ENCODE assay signal across 8 cellular contexts in the genomic region with DNA sequence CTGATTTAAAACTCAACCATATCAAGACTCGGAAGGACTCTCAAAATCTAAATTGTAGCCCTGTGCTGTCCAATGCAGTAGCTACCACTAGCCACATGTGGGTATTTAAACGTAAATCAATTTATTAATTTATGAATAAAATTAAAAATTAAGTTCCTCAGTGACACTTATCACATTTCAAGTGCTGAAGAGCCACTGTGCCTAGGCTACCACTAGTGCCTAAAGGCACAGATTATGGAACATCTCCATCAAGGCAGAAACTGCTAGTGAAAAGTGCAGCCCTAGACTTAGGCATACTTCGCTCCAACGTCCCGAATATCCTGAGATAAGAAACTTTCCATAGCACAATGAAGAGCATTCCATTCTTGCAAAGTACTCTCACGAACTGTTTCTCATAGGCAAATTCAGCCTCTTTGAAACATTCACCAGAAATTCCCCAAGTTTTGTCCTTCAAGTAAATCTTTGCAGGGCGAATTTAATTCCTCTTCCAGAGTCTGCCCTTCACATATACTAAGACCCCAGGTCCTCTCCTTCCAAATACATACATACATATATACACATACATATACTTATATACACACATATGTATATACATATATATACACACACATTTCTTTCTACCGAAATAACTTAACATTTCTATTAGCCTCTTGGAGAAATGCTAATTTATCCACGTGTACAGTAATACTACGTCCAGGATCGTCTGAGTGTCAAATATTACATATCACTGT. TPM values are rescaled to one million over a fixed set of nuclear protein-coding genes. Genes with fewer than 3 reads are reported as not detected.
DNase-seq lines count a peak whose midpoint lies in the region; ATAC-seq and TF ChIP-seq lines count a peak whose summit lies in the region.

No MANE protein-coding gene starts in this region.

- H3K9me3 ChIP-seq in mammary epithelial cell (replicated peaks; ENCODE audit: insufficient read depth, low read length) (no peaks in the 10 kb centered on the region), aorta (ENCODE audit: control insufficient read depth, low read length) (no peaks in the 10 kb centered on the region)

- 39% methylated on average over 11 of the region's 11 CpGs for WGBS in mammary epithelial cell (ENCODE audit: low coverage, missing lambda C conversion rate)
- 11 to 12% methylated on average over 11 of the region's 11 CpGs for WGBS in aorta, 2 donors

- peaks cover 4% of the 10 kb centered on the region for H3K79me2 ChIP-seq in mammary epithelial cell (ENCODE audit: insufficient read depth, low read length)

- peaks cover 15% of the 10 kb centered on the region for H3K4me1 ChIP-seq in mammary epithelial cell (ENCODE audit: insufficient read depth, low read length)
- no peaks in the 10 kb centered on the region for H3K4me1 ChIP-seq in aorta (ENCODE audit: control insufficient read depth in 1 of 2, insufficient read depth in 2 of 2, low read length in 2 of 2)

- peak overlapping the region; percentile 72 to 83 (median 79) for H3K4me3 ChIP-seq in mammary epithelial cell (replicated peaks in 1 of 3; ENCODE audit: insufficient read depth in 1 of 3, low read depth in 2 of 3, low read length in 3 of 3)
- peak overlapping the region; percentile 67 to 94 for H3K4me3 ChIP-seq in aorta (ENCODE audit: low read length in 2 of 2)

- in situ Hi-C loops in mammary epithelial cell (cut with MboI; ENCODE audit: low sequenced_read_pairs in 2 of 2) = no loop called here

- H3K27me3 Mint-ChIP-seq in stimulated activated naive CD8-positive, alpha-beta T cell treated with anti-CD3 and anti-CD28 coated beads, Interleukin-15, Interleukin-2, amounts not matched to agents 100 ng/mL and 50 ng/mL, for 24 hours = no peaks in the 10 kb centered on the region
- H3K27me3 Mint-ChIP-seq in memory B cell = no peaks in the 10 kb centered on the region

- H3K27ac ChIP-seq in mammary epithelial cell (ENCODE audit: insufficient read depth, low read depth, low read length) (peak overlapping the region; percentile 81), aorta (ENCODE audit: low read depth in 1 of 2, low read length in 2 of 2) (no peak overlapping the region)

- no peaks in the 10 kb centered on the region for H3K36me3 Mint-ChIP-seq in stimulated activated naive CD8-positive, alpha-beta T cell treated with anti-CD3 and anti-CD28 coated beads, Interleukin-15, Interleukin-2, amounts not matched to agents 100 ng/mL and 50 ng/mL, for 24 hours (ENCODE audit: low read depth)
- H3K36me3 Mint-ChIP-seq in memory B cell = no peaks in the 10 kb centered on the region

- no peaks in the 10 kb centered on the region for H3K9me3 Mint-ChIP-seq in stimulated activated naive CD8-positive, alpha-beta T cell treated with anti-CD3 and anti-CD28 coated beads, Interleukin-15, Interleukin-2, amounts not matched to agents 100 ng/mL and 50 ng/mL, for 24 hours
- no peaks in the 10 kb centered on the region for H3K9me3 Mint-ChIP-seq in memory B cell

- no TSS peak for BruUV-seq in mammary epithelial cell (replicated peaks; lab: Mats Ljungman, UMichigan)

- no peaks in the 10 kb centered on the region for H3K36me3 ChIP-seq in mammary epithelial cell (ENCODE audit: insufficient read depth, low read length)
- H3K36me3 ChIP-seq in aorta (ENCODE audit: control insufficient read depth in 1 of 2, insufficient read depth in 2 of 2, low read length in 1 of 2) = no peaks in the 10 kb centered on the region

- H3K4me2 ChIP-seq in mammary epithelial cell (ENCODE audit: insufficient read depth, low read depth, low read length) = peak overlapping the region; percentile 94

- peaks cover 45% of the 10 kb centered on the region for H3K4me1 Mint-ChIP-seq in stimulated activated naive CD8-positive, alpha-beta T cell treated with anti-CD3 and anti-CD28 coated beads, Interleukin-15, Interleukin-2, amounts not matched to agents 100 ng/mL and 50 ng/mL, for 24 hours (ENCODE audit: low read depth)
- peaks cover 12% of the 10 kb centered on the region for H3K4me1 Mint-ChIP-seq in memory B cell

- H2AFZ ChIP-seq in mammary epithelial cell (ENCODE audit: low read depth, low read length) = peak overlapping the region; percentile 100

- intact Hi-C loops in mammary epithelial cell (cut with micrococcal nuclease) = loop anchor here (1.0 to 5.0 kb wide), 3 partner anchors 241 to 721 kb away; no protein-coding TSS in a partner anchor
- intact Hi-C loops in aorta (cut with DNase I) = no loop called here

- dilution Hi-C loops in mammary epithelial cell (cut with HindIII; ENCODE audit: low sequenced_read_pairs) = no loop called here

- CTCF ChIA-PET in mammary epithelial cell (lab: Charles Lee; ENCODE audit: low non-redundant PET) = no interaction called here

- peak overlapping the region; percentile 99 for H3K27ac Mint-ChIP-seq in stimulated activated naive CD8-positive, alpha-beta T cell treated with anti-CD3 and anti-CD28 coated beads, Interleukin-15, Interleukin-2, amounts not matched to agents 100 ng/mL and 50 ng/mL, for 24 hours
- peak overlapping the region; percentile 97 for H3K27ac Mint-ChIP-seq in memory B cell

- no peaks in the 10 kb centered on the region for H4K20me1 ChIP-seq in mammary epithelial cell (ENCODE audit: insufficient read depth, low read length)

- H3K9ac ChIP-seq in mammary epithelial cell (ENCODE audit: insufficient read depth, low read length) = peak overlapping the region; percentile 91

- ATAC-seq in stimulated activated naive CD8-positive, alpha-beta T cell treated with anti-CD3 and anti-CD28 coated beads, Interleukin-15, Interleukin-2, amounts not matched to agents 100 U/mL and 50 U/mL, for 24 hours = no peak
- ATAC-seq in memory B cell (ENCODE audit: low read depth) (no peak), aorta (ENCODE audit: low FRiP score) (no peak), GM19397 (IDR thresholded peaks at IDR 0.05; ENCODE audit: unreplicated experiment) (no peak)

- DNase-seq in stimulated activated naive CD8-positive, alpha-beta T cell treated with anti-CD3 and anti-CD28 coated beads, Interleukin-15, Interleukin-2, amounts not matched to agents 100 U/mL and 50 U/mL, for 24 hours = no peak
- DNase-seq in mammary epithelial cell (no peak), memory B cell (ENCODE audit: low spot score in 2 of 2) (no peak), aorta (no peak), NCI-H748 (lab: John Stamatoyannopoulos, UW; ENCODE audit: unreplicated experiment) (no peak)
- no peak for DNase-seq in NK-92 treated with Interleukin-12 subunit alpha and Interleukin-12 subunit beta, amount 100 ng/mL, for 24 hours (lab: John Stamatoyannopoulos, UW)

- no peak for TF ChIP-seq CTCF in mammary epithelial cell (conservative IDR thresholded peaks at IDR 0.05 in 1 of 2, IDR thresholded peaks at IDR 0.05 in 1 of 2; ENCODE audit: extremely low read depth in 1 of 2, insufficient read depth in 1 of 2, low read depth in 1 of 2, low read length in 2 of 2)

- no peaks in the 10 kb centered on the region for H3K27me3 ChIP-seq in mammary epithelial cell (ENCODE audit: insufficient read depth, low read length)
- H3K27me3 ChIP-seq in aorta (ENCODE audit: control insufficient read depth in 1 of 2, insufficient read depth in 2 of 2, low read length in 1 of 2) = no peaks in the 10 kb centered on the region

- peak overlapping the region; percentile 95 for H3K4me3 Mint-ChIP-seq in stimulated activated naive CD8-positive, alpha-beta T cell treated with anti-CD3 and anti-CD28 coated beads, Interleukin-15, Interleukin-2, amounts not matched to agents 100 ng/mL and 50 ng/mL, for 24 hours
- H3K4me3 Mint-ChIP-seq in memory B cell = peak overlapping the region; percentile 99

RNA-seq across cellular contexts. Expression of a gene that starts 1.3 kb away (rescaled TPM):
- total RNA-seq in mammary epithelial cell = 1 to 10 TPM; 7.3 to 8.3 TPM
- 6.1 TPM for polyA plus RNA-seq in mammary epithelial cell
- not detected for polyA minus RNA-seq in mammary epithelial cell
- total RNA-seq in aorta = 1 to 10 TPM; 6.8 to 9.4 TPM
- polyA plus RNA-seq in aorta = 1 to 10 TPM; 2.3 to 4.8 TPM

RNA-seq across cellular contexts. Expression of a gene that starts 48.3 kb away (rescaled TPM):
- total RNA-seq in mammary epithelial cell (1 to 10 TPM; 4.2 to 5.4 TPM), aorta (1 to 10 TPM; 2.3 to 5.4 TPM)
- polyA plus RNA-seq in mammary epithelial cell (0.93 TPM), aorta (1 to 10 TPM; 1.0 to 1.5 TPM)
- polyA minus RNA-seq in mammary epithelial cell = not detected
